8 cellular contexts compared by ENCODE assay signal in the genomic region with DNA sequence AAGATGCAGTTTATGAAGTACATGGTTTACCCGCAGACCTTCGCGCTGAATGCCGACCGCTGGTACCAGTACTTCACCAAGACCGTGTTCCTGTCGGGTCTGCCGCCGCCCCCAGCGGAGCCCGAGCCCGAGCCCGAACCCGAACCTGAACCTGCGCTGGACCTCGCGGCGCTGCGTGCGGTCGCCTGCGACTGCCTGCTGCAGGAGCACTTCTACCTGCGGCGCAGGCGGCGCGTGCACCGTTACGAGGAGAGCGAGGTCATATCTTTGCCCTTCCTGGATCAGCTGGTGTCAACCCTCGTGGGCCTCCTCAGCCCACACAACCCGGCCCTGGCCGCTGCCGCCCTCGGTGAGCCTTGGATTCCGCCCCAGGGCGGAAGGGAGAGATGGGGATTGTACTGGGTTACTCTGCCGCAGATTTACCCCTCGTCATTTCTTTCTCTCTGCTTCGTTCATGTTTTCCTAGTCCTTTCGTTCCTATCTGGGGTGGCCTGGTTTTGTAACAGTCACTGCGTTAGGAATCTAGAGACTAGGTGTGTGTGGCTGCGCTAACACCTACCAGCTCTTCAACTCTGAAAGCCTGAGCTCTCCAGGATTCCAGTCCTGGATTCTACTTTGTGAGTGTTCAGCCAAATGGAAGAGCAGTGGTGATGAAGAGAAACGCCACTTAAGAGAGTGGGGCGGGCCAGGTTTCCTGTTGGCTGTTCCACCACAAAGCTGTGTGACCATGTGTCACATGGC. TPM values are rescaled to one million over a fixed set of nuclear protein-coding genes. Genes with fewer than 3 reads are reported as not detected.
DNase-seq lines count a peak whose midpoint lies in the region; ATAC-seq and TF ChIP-seq lines count a peak whose summit lies in the region.

No MANE protein-coding gene starts in this region.

- H3K27me3 Mint-ChIP-seq in activated CD8-positive, alpha-beta T cell treated with anti-CD3 and anti-CD28 coated beads, Interleukin-2, amount 10 ng/mL, durations not matched to agents 7 days and 5 days (ENCODE audit: low read depth) = peaks cover 2% of the 10 kb centered on the region
- H3K27me3 Mint-ChIP-seq in endothelial cell (ENCODE audit: unreplicated experiment) = no peaks in the 10 kb centered on the region

- ATAC-seq in GM19023 (IDR thresholded peaks at IDR 0.05; ENCODE audit: unreplicated experiment) (peak; percentile 48), HG03196 (IDR thresholded peaks at IDR 0.05; ENCODE audit: unreplicated experiment) (peak; percentile 35), mucosa of descending colon (peak; percentile 77)
- ATAC-seq in activated CD8-positive, alpha-beta T cell treated with anti-CD3 and anti-CD28 coated beads, Interleukin-2, amount 10 ng/mL, durations not matched to agents 7 days and 5 days = peak; percentile 50

- peak overlapping the region; percentile 97 for H3K4me3 Mint-ChIP-seq in activated CD8-positive, alpha-beta T cell treated with anti-CD3 and anti-CD28 coated beads, Interleukin-2, amount 10 ng/mL, durations not matched to agents 7 days and 5 days
- peak overlapping the region; percentile 98 for H3K4me3 Mint-ChIP-seq in endothelial cell (ENCODE audit: unreplicated experiment)

- no peaks in the 10 kb centered on the region for H3K9me3 Mint-ChIP-seq in activated CD8-positive, alpha-beta T cell treated with anti-CD3 and anti-CD28 coated beads, Interleukin-2, amount 10 ng/mL, durations not matched to agents 7 days and 5 days (ENCODE audit: insufficient read depth)
- no peaks in the 10 kb centered on the region for H3K9me3 Mint-ChIP-seq in endothelial cell (ENCODE audit: unreplicated experiment)

- peak overlapping the region; percentile 98 for H3K27ac Mint-ChIP-seq in activated CD8-positive, alpha-beta T cell treated with anti-CD3 and anti-CD28 coated beads, Interleukin-2, amount 10 ng/mL, durations not matched to agents 7 days and 5 days
- peak overlapping the region; percentile 94 for H3K27ac Mint-ChIP-seq in endothelial cell (ENCODE audit: unreplicated experiment)

- POLR2A ChIA-PET in activated CD8-positive, alpha-beta T cell treated with anti-CD3 and anti-CD28 coated beads, Interleukin-2, amount 10 ng/mL, durations not matched to agents 7 days and 5 days (lab: Charles Lee) = interaction anchor here (1.1 to 1.2 kb wide), 2 partner anchors 1325 to 1860 kb away, joined by 4 read pairs; partner anchors contain the start of gene TMEM267

- CTCF ChIA-PET in activated CD8-positive, alpha-beta T cell treated with anti-CD3 and anti-CD28 coated beads, Interleukin-2, amount 10 ng/mL, durations not matched to agents 7 days and 5 days (lab: Charles Lee) = no interaction called here

- H3K4me1 ChIP-seq in mucosa of descending colon (ENCODE audit: low read depth) = peaks cover 9% of the 10 kb centered on the region

- TF ChIP-seq CTCF in endothelial cell (IDR thresholded peaks at IDR 0.05; ENCODE audit: unreplicated experiment) = no peak
- no peak for TF ChIP-seq CTCF in mucosa of descending colon (IDR thresholded peaks at IDR 0.05)

- peaks cover 25% of the 10 kb centered on the region for H3K4me1 Mint-ChIP-seq in activated CD8-positive, alpha-beta T cell treated with anti-CD3 and anti-CD28 coated beads, Interleukin-2, amount 10 ng/mL, durations not matched to agents 7 days and 5 days (ENCODE audit: low read depth)
- peaks cover 12% of the 10 kb centered on the region for H3K4me1 Mint-ChIP-seq in endothelial cell (ENCODE audit: unreplicated experiment)

- peak overlapping the region; percentile 91 for H3K4me3 ChIP-seq in mucosa of descending colon

- peaks cover 25% of the 10 kb centered on the region for H3K36me3 Mint-ChIP-seq in activated CD8-positive, alpha-beta T cell treated with anti-CD3 and anti-CD28 coated beads, Interleukin-2, amount 10 ng/mL, durations not matched to agents 7 days and 5 days (ENCODE audit: low read depth)
- peaks cover 6% of the 10 kb centered on the region for H3K36me3 Mint-ChIP-seq in endothelial cell (ENCODE audit: low read depth, unreplicated experiment)

- peak; percentile 53 for DNase-seq in Ammon's horn (ENCODE audit: low spot score)
- peak; percentile 67 for DNase-seq in NCI-H510A (lab: John Stamatoyannopoulos, UW)
- peak; percentile 69 for DNase-seq in activated CD8-positive, alpha-beta T cell treated with anti-CD3 and anti-CD28 coated beads, Interleukin-2, amount 10 ng/mL, durations not matched to agents 7 days and 5 days
- DNase-seq in endothelial cell (ENCODE audit: low spot score) = peak; percentile 33
- peak; percentile 64 to 75 (median 74) for DNase-seq in mucosa of descending colon
- DNase-seq in stimulated activated CD8-positive, alpha-beta memory T cell treated with anti-CD3 and anti-CD28 coated beads, Interleukin-4, amount 100 ng/mL, for 4 hours (ENCODE audit: low read depth in 2 of 2, low spot score in 1 of 2) = peak; percentile 1 to 8

- H3K36me3 ChIP-seq in mucosa of descending colon (ENCODE audit: low read depth) = no peaks in the 10 kb centered on the region

- H3K9me3 ChIP-seq in mucosa of descending colon = no peaks in the 10 kb centered on the region

- intact Hi-C loops in mucosa of descending colon (cut with DNase I, micrococcal nuclease) = no loop called here

RNA-seq across cellular contexts. Expression of gene MRPS30, which starts 0.6 kb away (rescaled TPM):
- total RNA-seq in activated CD8-positive, alpha-beta T cell treated with anti-CD3 and anti-CD28 coated beads, Interleukin-2, amount 10 ng/mL, durations not matched to agents 7 days and 5 days = 10 to 100 TPM; 38.2 to 38.9 TPM
- 27.6 TPM for total RNA-seq in endothelial cell (ENCODE audit: unreplicated experiment)
- total RNA-seq in mucosa of descending colon = 10 to 100 TPM; 43.5 to 47.2 (median 46.1) TPM

Comparison
In these comparisons a context has a peak if more than half of its experiments do, and no peak if none do; other contexts are left out.
1. Peak in every context shown above with its lines: DNase-seq, ATAC-seq and H3K4me3 ChIP-seq.
2. DNase-seq: peak in every context shown above with its lines; median percentile 74 in mucosa of descending colon; 69 in activated CD8-positive, alpha-beta T cell treated with anti-CD3 and anti-CD28 coated beads, Interleukin-2, amount 10 ng/mL, durations not matched to agents 7 days and 5 days; 67 in NCI-H510A; 53 in Ammon's horn; 33 in endothelial cell; 4 in stimulated activated CD8-positive, alpha-beta memory T cell treated with anti-CD3 and anti-CD28 coated beads, Interleukin-4, amount 100 ng/mL, for 4 hours.